10 cellular contexts compared by ENCODE assay signal in the genomic region with DNA sequence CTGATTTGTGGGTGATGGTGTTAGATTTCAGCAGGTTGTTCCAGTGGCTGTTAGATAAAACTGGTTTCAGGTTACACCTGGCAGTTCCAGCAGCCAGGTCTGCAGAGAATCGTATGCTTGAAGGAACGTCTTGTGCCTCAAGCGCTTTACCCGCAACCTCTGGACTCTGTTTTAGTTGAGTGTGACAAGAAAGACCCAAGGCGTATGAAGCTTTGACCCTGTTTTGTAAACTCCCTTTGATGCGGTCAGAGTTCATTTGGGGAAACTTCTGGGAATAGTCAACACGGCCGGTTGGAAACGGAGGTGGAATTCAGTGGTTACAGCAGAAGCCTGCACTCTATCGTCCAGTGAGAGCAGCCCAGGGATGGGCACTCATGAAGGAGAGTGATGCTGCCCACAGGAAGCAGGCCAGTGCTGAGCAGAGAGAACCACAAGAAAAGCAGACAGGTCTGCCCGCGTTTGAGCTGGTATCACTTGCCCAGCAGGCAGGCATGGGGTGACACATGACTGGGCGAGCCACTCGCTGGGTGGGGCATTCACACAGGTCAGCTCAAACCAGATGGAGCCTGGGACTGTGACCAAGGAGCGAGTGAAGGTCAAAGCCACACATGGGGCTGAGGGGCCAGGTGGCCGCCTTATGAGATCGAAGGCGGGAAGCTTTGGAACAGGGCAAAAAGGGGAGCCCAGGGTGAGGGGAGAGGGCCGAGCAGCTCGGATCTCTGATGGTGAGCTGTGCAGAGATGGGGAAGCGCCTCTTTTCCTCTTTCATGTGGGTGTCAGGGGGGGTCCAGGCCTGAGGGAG.
DNase-seq lines count a peak whose midpoint lies in the region; ATAC-seq lines count a peak whose summit lies in the region.
"Had no signal": no experiment of that assay in that cellular context is flagged by ENCODE, and none has a peak within 500 bp of the region (broad histone marks: within the 10 kb centered on the region; RNA-seq: fewer than 3 reads in every experiment).

No MANE protein-coding gene starts in this region.

- no peak overlapping the region for H3K9ac ChIP-seq in iPS-15b (ENCODE audit: low read depth, low read length)

- H3K4me3 ChIP-seq in iPS-15b (ENCODE audit: low read depth, low read length), result peak overlapping the region; percentile 16

- no peaks in the 10 kb centered on the region for H3K9me3 ChIP-seq in iPS-15b (ENCODE audit: control insufficient read depth, insufficient read depth, low read length)

- H3K36me3 ChIP-seq in iPS-15b (ENCODE audit: control insufficient read depth, insufficient read depth, low read length), result no peaks in the 10 kb centered on the region

- no peaks in the 10 kb centered on the region for H3K27me3 ChIP-seq in iPS-15b (ENCODE audit: control insufficient read depth, insufficient read depth, low read length)

- peaks cover 6% of the 10 kb centered on the region for H3K4me1 ChIP-seq in iPS-15b (ENCODE audit: control insufficient read depth, insufficient read depth, low read length)

- ATAC-seq in GM21390 (IDR thresholded peaks at IDR 0.05; ENCODE audit: unreplicated experiment), result no peak

- DNase-seq in HT-29 (ENCODE audit: low spot score) (peak; percentile 36), SW480 (ENCODE audit: low spot score) (peak; percentile 96), renal cortical epithelial cell (ENCODE audit: low read depth) (peak; percentile 93), NCI-H2227 (lab: John Stamatoyannopoulos, UW; ENCODE audit: unreplicated experiment) (no peak)
- DNase-seq in effector CD4-positive, alpha-beta T cell, result no peak
- DNase-seq: activated T-cell treated with anti-CD3 and anti-CD28 coated beads, Interleukin-2, amount 50 U/mL, for 1 hour; EL; stimulated activated naive CD4-positive, alpha-beta T cell had no signal

Comparison
In these comparisons a context has a peak if more than half of its experiments do, and no peak if none do; other contexts are left out.
1. DNase-seq: peak in HT-29 (single experiment), SW480 (single experiment) and renal cortical epithelial cell (single experiment); none in effector CD4-positive, alpha-beta T cell (single experiment) and NCI-H2227 (single experiment).